13 cellular contexts compared by ENCODE assay signal in genomic region chr3:64398431-64398830, GRCh38.
DNase-seq lines count a peak whose midpoint lies in the region; ATAC-seq and TF ChIP-seq lines count a peak whose summit lies in the region.
"Had no signal": no experiment of that assay in that cellular context is flagged by ENCODE, and none has a peak within 500 bp of the region (broad histone marks: within the 10 kb centered on the region; RNA-seq: fewer than 3 reads in every experiment).

No MANE protein-coding gene starts in this region.

- no peaks in the 10 kb centered on the region for H3K36me3 ChIP-seq in adipocyte (ENCODE audit: control insufficient read depth, insufficient read depth, low read length, severe bottlenecking)
- H3K36me3 ChIP-seq: BE2C, ovary had no signal

- DNase-seq in GM03348 (ENCODE audit: low spot score) (peak; percentile 77), adipocyte (ENCODE audit: low read depth) (peak; percentile 49), fibroblast of villous mesenchyme (ENCODE audit: low read depth) (peak; percentile 94), stromal cell of bone marrow (ENCODE audit: low read depth) (peak; percentile 14), retina (no peak), activated gamma-delta T cell (lab: John Stamatoyannopoulos, UW) (no peak), HPDE6-E6E7 (ENCODE audit: extremely low spot score) (no peak)
- DNase-seq: BE2C, left colon, ovary had no signal

- no peak overlapping the region for H3K9ac ChIP-seq in adipocyte (ENCODE audit: low read length)

- no peak for ATAC-seq in HG03108 (IDR thresholded peaks at IDR 0.05; ENCODE audit: unreplicated experiment)

- H3K4me3 ChIP-seq in adipocyte (ENCODE audit: low read length) = no peak overlapping the region
- no peak overlapping the region for H3K4me3 ChIP-seq in fibroblast of villous mesenchyme (ENCODE audit: low read depth, low read length)
- H3K4me3 ChIP-seq: ovary, PC-9, SK-N-MC had no signal

- H3K27me3 ChIP-seq in adipocyte (replicated peaks; ENCODE audit: control insufficient read depth, insufficient read depth, low read length) = no peaks in the 10 kb centered on the region
- H3K27me3 ChIP-seq: BE2C, ovary had no signal

- H3K4me1 ChIP-seq in adipocyte (ENCODE audit: control insufficient read depth, insufficient read depth, low read length) = peaks cover 17% of the 10 kb centered on the region
- H3K4me1 ChIP-seq: BE2C had no signal

- TF ChIP-seq CTCF in fibroblast of villous mesenchyme (IDR thresholded peaks at IDR 0.05; ENCODE audit: insufficient read depth, low read depth, low read length) = no peak

- H3K9me3 ChIP-seq in adipocyte (ENCODE audit: control insufficient read depth, low read length) = no peaks in the 10 kb centered on the region
- H3K9me3 ChIP-seq: BE2C, ovary had no signal

Comparison
In these comparisons a context has a peak if more than half of its experiments do, and no peak if none do; other contexts are left out.
1. DNase-seq: peak in GM03348 (single experiment), adipocyte (single experiment), fibroblast of villous mesenchyme (single experiment) and stromal cell of bone marrow (single experiment); none in retina (single experiment), activated gamma-delta T cell (single experiment) and HPDE6-E6E7 (single experiment).